ENCODE assay signal across 17 cellular contexts in genomic region chr1:27124405-27124804, GRCh38. TPM values are rescaled to one million over a fixed set of nuclear protein-coding genes. Genes with fewer than 3 reads are reported as not detected.
A peak's percentile ranks its signal among the peaks of the same experiment; 100 is the strongest.
DNase-seq lines count a peak whose midpoint lies in the region; ATAC-seq and TF ChIP-seq lines count a peak whose summit lies in the region.
"Had no signal": no experiment of that assay in that cellular context is flagged by ENCODE, and none has a peak within 500 bp of the region (broad histone marks: within the 10 kb centered on the region; RNA-seq: fewer than 3 reads in every experiment).

No MANE protein-coding gene starts in this region.

- POLR2A ChIA-PET in RWPE1 (lab: Yijun Ruan, JAX; ENCODE audit: low non-redundant PET), result no interaction called here
- POLR2A ChIA-PET in activated CD4-positive, alpha-beta T cell treated with anti-CD3 and anti-CD28 coated beads, Interleukin-2, amount 10 ng/mL, durations not matched to agents 7 days and 5 days (lab: Charles Lee), result no interaction called here

- no peaks in the 10 kb centered on the region for H3K27me3 ChIP-seq in mucosa of rectum (ENCODE audit: control insufficient read depth in 2 of 2, insufficient read depth in 2 of 2, low read length in 2 of 2)

- H3K9me3 ChIP-seq in mucosa of rectum (ENCODE audit: control insufficient read depth in 2 of 2, low read length in 2 of 2), result no peaks in the 10 kb centered on the region
- H3K9me3 ChIP-seq: Caco-2 had no signal

- peak overlapping the region; percentile 79 for H3K27ac Mint-ChIP-seq in central memory CD8-positive, alpha-beta T cell (ENCODE audit: low read depth)
- H3K27ac Mint-ChIP-seq in activated CD4-positive, alpha-beta T cell treated with anti-CD3 and anti-CD28 coated beads, Interleukin-2, amount 10 ng/mL, durations not matched to agents 7 days and 5 days, result no peak overlapping the region

- no peak for TF ChIP-seq CTCF in RWPE1 (conservative IDR thresholded peaks at IDR 0.05; ENCODE audit: low read depth)

- no peak overlapping the region for H3K4me3 Mint-ChIP-seq in central memory CD8-positive, alpha-beta T cell
- H3K4me3 Mint-ChIP-seq in activated CD4-positive, alpha-beta T cell treated with anti-CD3 and anti-CD28 coated beads, Interleukin-2, amount 10 ng/mL, durations not matched to agents 7 days and 5 days, result no peak overlapping the region
- H3K4me3 Mint-ChIP-seq: CD4-positive, CD25-positive, alpha-beta regulatory T cell had no signal

- H3K27me3 Mint-ChIP-seq in central memory CD8-positive, alpha-beta T cell, result no peaks in the 10 kb centered on the region
- H3K27me3 Mint-ChIP-seq in activated CD4-positive, alpha-beta T cell treated with anti-CD3 and anti-CD28 coated beads, Interleukin-2, amount 10 ng/mL, durations not matched to agents 7 days and 5 days, result no peaks in the 10 kb centered on the region
- H3K27me3 Mint-ChIP-seq: CD4-positive, CD25-positive, alpha-beta regulatory T cell had no signal

- ATAC-seq in central memory CD8-positive, alpha-beta T cell (replicated peaks; ENCODE audit: extremely low read depth, poor library complexity, severe bottlenecking), result no peak
- ATAC-seq in HG03139 (IDR thresholded peaks at IDR 0.05; ENCODE audit: unreplicated experiment), result no peak
- ATAC-seq in HG03460 (IDR thresholded peaks at IDR 0.05; ENCODE audit: unreplicated experiment), result no peak
- ATAC-seq in HG02678 (IDR thresholded peaks at IDR 0.05; ENCODE audit: unreplicated experiment), result no peak

- H3K4me3 ChIP-seq in mucosa of rectum (ENCODE audit: low read length in 2 of 2), result no peak overlapping the region

- H3K36me3 Mint-ChIP-seq in central memory CD8-positive, alpha-beta T cell (ENCODE audit: insufficient read depth), result peaks cover 3% of the 10 kb centered on the region
- H3K36me3 Mint-ChIP-seq in activated CD4-positive, alpha-beta T cell treated with anti-CD3 and anti-CD28 coated beads, Interleukin-2, amount 10 ng/mL, durations not matched to agents 7 days and 5 days (ENCODE audit: low read depth), result peaks cover 3% of the 10 kb centered on the region

- H3K36me3 ChIP-seq in mucosa of rectum (ENCODE audit: control insufficient read depth in 2 of 2, insufficient read depth in 2 of 2, low read length in 2 of 2), result peaks cover 4 to 12% of the 10 kb centered on the region in 2 donors

- peaks cover 18 to 24% of the 10 kb centered on the region in 2 donors for H3K4me1 ChIP-seq in mucosa of rectum (ENCODE audit: control insufficient read depth in 2 of 2, insufficient read depth in 2 of 2, low read length in 2 of 2)
- H3K4me1 ChIP-seq: Caco-2 had no signal

- no peak overlapping the region for H3K9ac ChIP-seq in mucosa of rectum (ENCODE audit: low read depth in 1 of 2, low read length in 2 of 2)

- peak overlapping the region; percentile 42 for H3K27ac ChIP-seq in RWPE1
- H3K27ac ChIP-seq in mucosa of rectum (ENCODE audit: low read depth in 2 of 2, low read length in 2 of 2), result peak overlapping the region; percentile 68 to 85
- H3K27ac ChIP-seq in temporal lobe (ENCODE audit: low read depth, low read length), result peak overlapping the region; percentile 74

- H3K9me3 Mint-ChIP-seq in central memory CD8-positive, alpha-beta T cell, result no peaks in the 10 kb centered on the region
- no peaks in the 10 kb centered on the region for H3K9me3 Mint-ChIP-seq in activated CD4-positive, alpha-beta T cell treated with anti-CD3 and anti-CD28 coated beads, Interleukin-2, amount 10 ng/mL, durations not matched to agents 7 days and 5 days
- H3K9me3 Mint-ChIP-seq: CD4-positive, CD25-positive, alpha-beta regulatory T cell had no signal

- CTCF ChIA-PET in RWPE1 (lab: Yijun Ruan, JAX), result interaction anchor here (0.6 to 1.2 kb wide), 2 partner anchors 78 to 1203 kb away, joined by 3 read pairs; no protein-coding TSS in a partner anchor
- CTCF ChIA-PET in activated CD4-positive, alpha-beta T cell treated with anti-CD3 and anti-CD28 coated beads, Interleukin-2, amount 10 ng/mL, durations not matched to agents 7 days and 5 days (lab: Charles Lee), result interaction anchor here (1.4 to 1.8 kb wide), 2 partner anchors 30 to 81 kb away, joined by 3 to 5 read pairs; partner anchors contain the start of gene SLC9A1

- DNase-seq in RWPE1 (ENCODE audit: low spot score), result no peak
- DNase-seq in central memory CD8-positive, alpha-beta T cell (ENCODE audit: low spot score in 2 of 2), result no peak
- DNase-seq in activated CD4-positive, alpha-beta T cell treated with anti-CD3 and anti-CD28 coated beads, Interleukin-2, amount 10 ng/mL, durations not matched to agents 7 days and 5 days, result no peak
- DNase-seq: ACHN; AML-193; Caco-2; CD4-positive, CD25-positive, alpha-beta regulatory T cell; DMS153; IMR-90; NCI-H187; NCI-H345; NCI-H526 had no signal

- H3K4me1 Mint-ChIP-seq in central memory CD8-positive, alpha-beta T cell, result peaks cover 5% of the 10 kb centered on the region
- no peaks in the 10 kb centered on the region for H3K4me1 Mint-ChIP-seq in activated CD4-positive, alpha-beta T cell treated with anti-CD3 and anti-CD28 coated beads, Interleukin-2, amount 10 ng/mL, durations not matched to agents 7 days and 5 days

RNA-seq across cellular contexts. Expression of gene SLC9A1, which starts 30.5 kb away (rescaled TPM):
- total RNA-seq in temporal lobe, result 2.5 TPM
- 10 to 100 TPM; 24.8 to 32.4 TPM for total RNA-seq in activated CD4-positive, alpha-beta T cell treated with anti-CD3 and anti-CD28 coated beads, Interleukin-2, amount 10 ng/mL, durations not matched to agents 7 days and 5 days
